14 cellular contexts compared by ENCODE assay signal in genomic region chr7:135213831-135214230, GRCh38. TPM values are rescaled to one million over a fixed set of nuclear protein-coding genes. Genes with fewer than 3 reads are reported as not detected.
"Had no signal": no experiment of that assay in that cellular context is flagged by ENCODE, and none has a peak within 500 bp of the region (broad histone marks: within the 10 kb centered on the region; RNA-seq: fewer than 3 reads in every experiment).

No MANE protein-coding gene starts in this region.

- H3K9me3 ChIP-seq: left ventricle myocardium inferior, ovary, stomach, testis had no signal

- FAIRE-seq: islet of Langerhans had no signal

- H3K4me3 Mint-ChIP-seq: activated CD4-positive, alpha-beta T cell treated with anti-CD3 and anti-CD28 coated beads, Interleukin-2, amount 10 ng/mL, durations not matched to agents 7 days and 5 days; activated T-helper 1 cell treated with anti-CD3 and anti-CD28 coated beads, Interleukin-12 subunit alpha, Interleukin-12 subunit beta, Interleukin-2, Interleukin-4 antibody, amounts not matched to agents 30 ng/mL and 10 ng/mL and 1 ng/mL, durations not matched to agents 14 hours and 24 hours and 36 hours had no signal

- H3K4me3 ChIP-seq: left ventricle myocardium inferior, ovary, stomach, testis had no signal

- DNase-seq: activated CD4-positive, alpha-beta T cell treated with anti-CD3 and anti-CD28 coated beads, Interleukin-2, amount 10 ng/mL, durations not matched to agents 7 days and 5 days; aorta; dermis blood vessel endothelial cell; erythroblast; left ventricle myocardium inferior; ovary; stimulated activated CD4-positive, alpha-beta T cell treated with anti-CD3 and anti-CD28 coated beads, Interleukin-1b, Interleukin-23, amount 100 ng/mL, for 48 hours; stomach; SW 1271; testis had no signal

- H3K27me3 ChIP-seq: ovary, stomach, testis had no signal

- H3K27ac Mint-ChIP-seq: activated CD4-positive, alpha-beta T cell treated with anti-CD3 and anti-CD28 coated beads, Interleukin-2, amount 10 ng/mL, durations not matched to agents 7 days and 5 days; activated T-helper 1 cell treated with anti-CD3 and anti-CD28 coated beads, Interleukin-12 subunit alpha, Interleukin-12 subunit beta, Interleukin-2, Interleukin-4 antibody, amounts not matched to agents 30 ng/mL and 10 ng/mL and 1 ng/mL, durations not matched to agents 14 hours and 24 hours and 36 hours had no signal

- H3K27ac ChIP-seq: left ventricle myocardium inferior, ovary, stomach, testis had no signal

- H3K9me3 Mint-ChIP-seq: activated CD4-positive, alpha-beta T cell treated with anti-CD3 and anti-CD28 coated beads, Interleukin-2, amount 10 ng/mL, durations not matched to agents 7 days and 5 days; activated T-helper 1 cell treated with anti-CD3 and anti-CD28 coated beads, Interleukin-12 subunit alpha, Interleukin-12 subunit beta, Interleukin-2, Interleukin-4 antibody, amounts not matched to agents 30 ng/mL and 10 ng/mL and 1 ng/mL, durations not matched to agents 14 hours and 24 hours and 36 hours had no signal

- H3K36me3 ChIP-seq: left ventricle myocardium inferior, ovary, stomach had no signal

RNA-seq across cellular contexts. Expression of gene STRA8, which starts 19.8 kb away (rescaled TPM):
- total RNA-seq: activated CD4-positive, alpha-beta T cell treated with anti-CD3 and anti-CD28 coated beads, Interleukin-2, amount 10 ng/mL, durations not matched to agents 7 days and 5 days; activated T-helper 1 cell treated with anti-CD3 and anti-CD28 coated beads, Interleukin-12 subunit alpha, Interleukin-12 subunit beta, Interleukin-2, Interleukin-4 antibody, amounts not matched to agents 30 ng/mL and 10 ng/mL and 1 ng/mL, durations not matched to agents 14 hours and 24 hours and 36 hours; aorta; chondrocyte; dermis blood vessel endothelial cell; left ventricle myocardium inferior; ovary; stomach; ureter had no signal
- polyA plus RNA-seq: aorta, ovary, stomach had no signal
